12 cellular contexts compared by ENCODE assay signal in the genomic region with DNA sequence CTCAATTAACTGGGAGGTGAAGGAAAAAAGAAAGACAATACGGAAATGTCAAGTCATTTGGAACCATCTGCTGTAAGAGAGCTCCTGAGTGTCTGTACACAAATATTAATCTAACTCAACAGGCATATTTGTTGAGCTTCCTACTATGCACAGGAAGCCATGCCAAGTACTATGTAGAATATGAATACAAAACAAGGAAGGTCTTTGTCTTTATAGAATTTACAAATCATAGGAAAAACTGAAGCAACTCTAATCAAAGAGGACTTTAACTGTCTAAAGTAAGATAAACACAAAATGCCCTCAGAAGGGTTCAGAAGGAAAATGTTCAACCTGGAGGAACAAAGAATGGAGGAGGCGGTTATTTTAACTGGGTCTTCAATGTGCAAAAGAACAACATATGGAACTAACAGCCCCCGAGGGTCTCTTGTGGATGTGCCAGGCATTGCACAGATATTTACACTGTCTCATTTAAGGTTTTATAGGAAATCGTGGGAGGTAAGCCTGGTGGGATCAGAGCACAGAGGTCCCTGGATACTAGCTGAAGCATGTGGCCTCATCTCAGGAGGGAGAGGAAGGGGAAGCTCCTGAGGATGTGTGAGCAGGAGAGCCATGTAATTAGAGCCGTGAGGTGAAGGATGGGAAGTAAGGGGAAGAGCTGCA. TPM values are rescaled to one million over a fixed set of nuclear protein-coding genes. Genes with fewer than 3 reads are reported as not detected.
DNase-seq lines count a peak whose midpoint lies in the region; ATAC-seq and TF ChIP-seq lines count a peak whose summit lies in the region.
"Had no signal": no experiment of that assay in that cellular context is flagged by ENCODE, and none has a peak within 500 bp of the region (broad histone marks: within the 10 kb centered on the region; RNA-seq: fewer than 3 reads in every experiment).

No MANE protein-coding gene starts in this region.

- no peak for ATAC-seq in right cardiac atrium

- H3K27me3 ChIP-seq in breast epithelium (no peaks in the 10 kb centered on the region), mammary epithelial cell (ENCODE audit: insufficient read depth, low read length) (no peaks in the 10 kb centered on the region), adipocyte (replicated peaks; ENCODE audit: control insufficient read depth, insufficient read depth, low read length) (no peaks in the 10 kb centered on the region), mucosa of rectum (ENCODE audit: control insufficient read depth in 2 of 2, insufficient read depth in 2 of 2, low read length in 2 of 2) (no peaks in the 10 kb centered on the region), vagina (no peaks in the 10 kb centered on the region), right cardiac atrium (ENCODE audit: control insufficient read depth, insufficient read depth) (no peaks in the 10 kb centered on the region)

- TF ChIP-seq CTCF in breast epithelium (IDR thresholded peaks at IDR 0.05) (no peak), mammary epithelial cell (conservative IDR thresholded peaks at IDR 0.05 in 1 of 2, IDR thresholded peaks at IDR 0.05 in 1 of 2; ENCODE audit: extremely low read depth in 1 of 2, insufficient read depth in 1 of 2, low read depth in 1 of 2, low read length in 2 of 2) (no peak), vagina (IDR thresholded peaks at IDR 0.05) (no peak), GM10266 (IDR thresholded peaks at IDR 0.05; ENCODE audit: control insufficient read depth, insufficient read depth, low read depth, missing control alignments) (no peak)

- H3K4me1 ChIP-seq in breast epithelium (no peaks in the 10 kb centered on the region), mammary epithelial cell (ENCODE audit: insufficient read depth, low read length) (peaks cover 7% of the 10 kb centered on the region), adipocyte (ENCODE audit: control insufficient read depth, insufficient read depth, low read length) (peaks cover 47% of the 10 kb centered on the region), mucosa of rectum (ENCODE audit: control insufficient read depth in 2 of 2, insufficient read depth in 2 of 2, low read length in 2 of 2) (peaks cover 4 to 28% of the 10 kb centered on the region in 2 donors), vagina (peaks cover 57% of the 10 kb centered on the region), right cardiac atrium (ENCODE audit: control insufficient read depth, insufficient read depth, low read length) (peaks cover 7% of the 10 kb centered on the region)

- no peaks in the 10 kb centered on the region for H3K9me3 ChIP-seq in breast epithelium
- no peaks in the 10 kb centered on the region for H3K9me3 ChIP-seq in mammary epithelial cell (replicated peaks; ENCODE audit: insufficient read depth, low read length)
- no peaks in the 10 kb centered on the region for H3K9me3 ChIP-seq in adipocyte (ENCODE audit: control insufficient read depth, low read length)
- no peaks in the 10 kb centered on the region for H3K9me3 ChIP-seq in mucosa of rectum (ENCODE audit: control insufficient read depth in 2 of 2, low read length in 2 of 2)
- H3K9me3 ChIP-seq in vagina: no peaks in the 10 kb centered on the region
- no peaks in the 10 kb centered on the region for H3K9me3 ChIP-seq in right cardiac atrium (ENCODE audit: control insufficient read depth, low read length)
- H3K9me3 ChIP-seq: thoracic aorta had no signal

- H3K9ac ChIP-seq in mammary epithelial cell (ENCODE audit: insufficient read depth, low read length) (no peak overlapping the region), adipocyte (ENCODE audit: low read length) (no peak overlapping the region), mucosa of rectum (ENCODE audit: low read depth in 1 of 2, low read length in 2 of 2) (no peak overlapping the region)

- no peaks in the 10 kb centered on the region for H3K36me3 ChIP-seq in breast epithelium
- peaks cover 8% of the 10 kb centered on the region for H3K36me3 ChIP-seq in mammary epithelial cell (ENCODE audit: insufficient read depth, low read length)
- peaks cover 26% of the 10 kb centered on the region for H3K36me3 ChIP-seq in adipocyte (ENCODE audit: control insufficient read depth, insufficient read depth, low read length, severe bottlenecking)
- H3K36me3 ChIP-seq in mucosa of rectum (ENCODE audit: control insufficient read depth in 2 of 2, insufficient read depth in 2 of 2, low read length in 2 of 2): peaks cover 11 to 18% of the 10 kb centered on the region in 2 donors
- peaks cover 0 to 6% of the 10 kb centered on the region in 2 donors for H3K36me3 ChIP-seq in vagina
- H3K36me3 ChIP-seq: thoracic aorta had no signal

- no peak overlapping the region for H3K4me2 ChIP-seq in mammary epithelial cell (ENCODE audit: insufficient read depth, low read depth, low read length)

- CTCF ChIA-PET in mammary epithelial cell (lab: Charles Lee; ENCODE audit: low non-redundant PET): no interaction called here

- peaks cover 57% of the 10 kb centered on the region for H3K79me2 ChIP-seq in mammary epithelial cell (ENCODE audit: insufficient read depth, low read length)

- in situ Hi-C loops in mammary epithelial cell (cut with MboI; ENCODE audit: low sequenced_read_pairs in 2 of 2): no loop called here

- no peaks in the 10 kb centered on the region for H4K20me1 ChIP-seq in mammary epithelial cell (ENCODE audit: insufficient read depth, low read length)

- no peak for TF ChIP-seq POLR2A in breast epithelium (IDR thresholded peaks at IDR 0.05)
- no peak for TF ChIP-seq POLR2A in vagina (IDR thresholded peaks at IDR 0.05)

- no peak for DNase-seq in breast epithelium (ENCODE audit: low spot score in 2 of 2)
- DNase-seq in mammary epithelial cell: no peak
- no peak for DNase-seq in adipocyte (ENCODE audit: low read depth)
- no peak for DNase-seq in vagina (ENCODE audit: extremely low spot score in 2 of 2)
- no peak for DNase-seq in GM10266 (ENCODE audit: extremely low spot score)
- no peak for DNase-seq in RKO (ENCODE audit: low spot score)
- no peak for DNase-seq in right cardiac atrium
- DNase-seq: DND-41, mesendoderm, retina had no signal

- BruUV-seq in mammary epithelial cell (replicated peaks; lab: Mats Ljungman, UMichigan): no TSS peak

- intact Hi-C loops in breast epithelium (cut with DNase I; ENCODE audit: low total_unique reads) (no loop called here), mammary epithelial cell (cut with micrococcal nuclease) (no loop called here), vagina (cut with DNase I) (no loop called here), right cardiac atrium (cut with DNase I) (no loop called here)

- no peak overlapping the region for H2AFZ ChIP-seq in mammary epithelial cell (ENCODE audit: low read depth, low read length)

- H3K27ac ChIP-seq in breast epithelium (peak overlapping the region; percentile 76 to 84), mammary epithelial cell (ENCODE audit: insufficient read depth, low read depth, low read length) (no peak overlapping the region), mucosa of rectum (ENCODE audit: low read depth in 2 of 2, low read length in 2 of 2) (peak overlapping the region; percentile 62 to 77), vagina (peak overlapping the region; percentile 98), right cardiac atrium (ENCODE audit: low read length) (no peak overlapping the region)
- H3K27ac ChIP-seq: thoracic aorta had no signal

- WGBS in mammary epithelial cell (ENCODE audit: low coverage, missing lambda C conversion rate): 88% methylated on average over 5 of the region's 5 CpGs
- WGBS in right cardiac atrium: 67% methylated on average over 5 of the region's 5 CpGs

- dilution Hi-C loops in mammary epithelial cell (cut with HindIII; ENCODE audit: low sequenced_read_pairs): no loop called here

- H3K4me3 ChIP-seq in breast epithelium (no peak overlapping the region), mammary epithelial cell (replicated peaks in 1 of 3; ENCODE audit: insufficient read depth in 1 of 3, low read depth in 2 of 3, low read length in 3 of 3) (no peak overlapping the region), adipocyte (ENCODE audit: low read length) (peak overlapping the region; percentile 3), mucosa of rectum (ENCODE audit: low read length in 2 of 2) (no peak overlapping the region), vagina (no peak overlapping the region), right cardiac atrium (ENCODE audit: low read length) (no peak overlapping the region)
- H3K4me3 ChIP-seq: thoracic aorta had no signal

RNA-seq across cellular contexts. Expression of gene FAM114A1, which starts 5.8 kb away (rescaled TPM):
- total RNA-seq in breast epithelium (100 to 1,000 TPM in 1 of 3 donors, 10 to 100 TPM in 2; 74.6 to 109 (median 85.9) TPM), mammary epithelial cell (100 to 1,000 TPM in 1 of 2 donors, 10 to 100 TPM in 1; 69.0 to 107 TPM), vagina (105 TPM), right cardiac atrium (10 to 100 TPM; 23.7 to 48.2 (median 38.4) TPM)
- polyA plus RNA-seq in mammary epithelial cell (82.8 TPM), right cardiac atrium (13.9 TPM)
- polyA minus RNA-seq in mammary epithelial cell: 48.1 TPM

RNA-seq across cellular contexts. Expression of gene TLR6, which starts 16.8 kb away (rescaled TPM):
- total RNA-seq in breast epithelium: 1 to 10 TPM; 5.2 to 7.6 (median 5.3) TPM
- total RNA-seq in mammary epithelial cell: 1 to 10 TPM; 5.8 to 6.7 TPM
- polyA plus RNA-seq in mammary epithelial cell: 0.53 TPM
- polyA minus RNA-seq in mammary epithelial cell: not detected
- total RNA-seq in vagina: 8.3 TPM
- 1 to 10 TPM; 1.6 to 3.3 (median 2.5) TPM for total RNA-seq in right cardiac atrium
- 0.20 TPM for polyA plus RNA-seq in right cardiac atrium

Comparison
In these comparisons a context has a peak if more than half of its experiments do, and no peak if none do; other contexts are left out.
1. H3K27ac ChIP-seq: peak in breast epithelium (2 of 2), mucosa of rectum (2 of 2) and vagina (single experiment); none in mammary epithelial cell (single experiment) and right cardiac atrium (single experiment).